ENCODE assay signal across 26 cellular contexts in genomic region chr13:59730026-59730425, GRCh38.
"Had no signal": no experiment of that assay in that cellular context is flagged by ENCODE, and none has a peak within 500 bp of the region (broad histone marks: within the 10 kb centered on the region; RNA-seq: fewer than 3 reads in every experiment).

No MANE protein-coding gene starts in this region.

- H3K27me3 ChIP-seq: breast epithelium, SJCRH30 had no signal

- H3K9me3 ChIP-seq: breast epithelium, SJCRH30 had no signal

- ATAC-seq: activated CD8-positive, alpha-beta T cell treated with anti-CD3 and anti-CD28 coated beads for 36 hours; activated T-cell treated with anti-CD3 and anti-CD28 coated beads, Interleukin-2, amount 50 U/mL, for 72 hours; activated T-helper 17 cell treated with anti-CD3 and anti-CD28 coated beads, Interleukin-2, amount 50 U/mL, for 72 hours; K562; Panc1 had no signal

- DNase-seq: activated CD4-positive, alpha-beta T cell treated with anti-CD3 and anti-CD28 coated beads, Interleukin-2, amount 10 ng/mL, durations not matched to agents 24 days and 14 days; activated CD4-positive, alpha-beta T cell treated with anti-CD3 and anti-CD28 coated beads, Interleukin-2, amount 50 U/mL, for 4 hours; activated CD8-positive, alpha-beta T cell treated with anti-CD3 and anti-CD28 coated beads for 36 hours; activated effector memory CD4-positive, alpha-beta T cell treated with anti-CD3 and anti-CD28 coated beads, Interleukin-2, amount 50 U/mL, for 16 hours; activated naive CD4-positive, alpha-beta T cell; activated naive CD4-positive, alpha-beta T cell treated with anti-CD3 and anti-CD28 coated beads, Interleukin-2, amount 50 U/mL, for 16 hours; activated naive CD8-positive, alpha-beta T cell treated with anti-CD3 and anti-CD28 coated beads for 36 hours; activated T-cell treated with anti-CD3 and anti-CD28 coated beads, Interleukin-2, amount 50 U/mL, for 1 hour; activated T-cell treated with anti-CD3 and anti-CD28 coated beads, Interleukin-2, amount 50 U/mL, for 72 hours; amniotic stem cell; aorta; NCI-H1436; NCI-H1694; NCI-H1930; NCI-H2081 treated with DMSO at 0.1 percent for 48 hours; NCI-H226; NCI-H446 treated with DMSO at 0.1 percent for 48 hours; NCI-H524; SHP77; T1000 had no signal

- H3K27ac ChIP-seq: breast epithelium, SJCRH30, SK-N-MC had no signal

- H3K4me1 ChIP-seq: breast epithelium, SJCRH30 had no signal

- FAIRE-seq: K562 had no signal

- H3K36me3 ChIP-seq: breast epithelium had no signal

- H3K4me3 ChIP-seq: breast epithelium, K562, SJCRH30, SK-N-MC had no signal
